Comparison of ENCODE assay signal across 1 cellular context in genomic region chr17:44385287-44386181, GRCh38.
TF ChIP-seq lines count a peak whose summit lies in the region.

No MANE protein-coding gene starts in this region.

TF ChIP-seq in HepG2, 621 proteins besides CTCF, POLR2A, EP300 and RAD21 (continued from another document and continues in another):
- no peak for TF ChIP-seq ZBTB37 (CRISPR knock-in tag; IDR thresholded peaks at IDR 0.05)
- 0 out of 2 replicates have a peak, but pooled peaks have one; percentile 46 for TF ChIP-seq MXD4 (CRISPR knock-in tag; IDR thresholded peaks at IDR 0.05)
- no peak for TF ChIP-seq MED8 (CRISPR knock-in tag; IDR thresholded peaks at IDR 0.05; ENCODE audit: insufficient replicate concordance)
- TF ChIP-seq CBFB (CRISPR knock-in tag; IDR thresholded peaks at IDR 0.05), result no peak
- TF ChIP-seq ZNF773 (CRISPR knock-in tag; IDR thresholded peaks at IDR 0.05; ENCODE audit: borderline replicate concordance), result no peak
- 0 out of 2 replicates have a peak, but pooled peaks have one; percentile 44 for TF ChIP-seq FOXC1 (CRISPR knock-in tag; IDR thresholded peaks at IDR 0.05; ENCODE audit: borderline replicate concordance)
- no peak for TF ChIP-seq ZFP41 (CRISPR knock-in tag; IDR thresholded peaks at IDR 0.05; ENCODE audit: borderline replicate concordance)
- peak; percentile 18; the same call in 1 of the 2 replicates for TF ChIP-seq MEIS2 (CRISPR knock-in tag; IDR thresholded peaks at IDR 0.05)
- TF ChIP-seq ZBTB4 (CRISPR knock-in tag; IDR thresholded peaks at IDR 0.05; ENCODE audit: borderline replicate concordance), result 0 out of 2 replicates have a peak, but pooled peaks have one; percentile 27
- 0 out of 2 replicates have a peak, but pooled peaks have one; percentile 45 for TF ChIP-seq ISL2 (CRISPR knock-in tag; IDR thresholded peaks at IDR 0.05)
- no peak for TF ChIP-seq ZNF569 (CRISPR knock-in tag; IDR thresholded peaks at IDR 0.05; ENCODE audit: borderline replicate concordance)
- 0 out of 2 replicates have a peak, but pooled peaks have one; percentile 8 for TF ChIP-seq ZMYM3 (CRISPR knock-in tag; IDR thresholded peaks at IDR 0.05)
- peak; percentile 86 for TF ChIP-seq MAZ (IDR thresholded peaks at IDR 0.05; ENCODE audit: borderline replicate concordance, low read depth, low read length)
- TF ChIP-seq MAZ (CRISPR knock-in tag; IDR thresholded peaks at IDR 0.05; ENCODE audit: low read depth), result 0 out of 2 replicates have a peak, but pooled peaks have one; percentile 31
- no peak for TF ChIP-seq IKZF1 (IDR thresholded peaks at IDR 0.05)
- TF ChIP-seq HNRNPLL (IDR thresholded peaks at IDR 0.05; ENCODE audit: low read depth, low read length, poor library complexity, severe bottlenecking), result no peak
- no peak for TF ChIP-seq MEIS1 (CRISPR knock-in tag; IDR thresholded peaks at IDR 0.05; ENCODE audit: borderline replicate concordance)
- peak; percentile 14 to 29; a peak in 1 of 4 replicates for TF ChIP-seq HMGXB4 (CRISPR knock-in tag; IDR thresholded peaks at IDR 0.05; ENCODE audit: borderline replicate concordance in 1 of 2, low read depth in 1 of 2)
- TF ChIP-seq ZNF784 (CRISPR knock-in tag; IDR thresholded peaks at IDR 0.05; ENCODE audit: borderline replicate concordance), result no peak
- TF ChIP-seq ZNF556 (CRISPR knock-in tag; IDR thresholded peaks at IDR 0.05; ENCODE audit: borderline replicate concordance), result no peak; the same call in 1 of the 2 replicates
- TF ChIP-seq TFDP2 (CRISPR knock-in tag; IDR thresholded peaks at IDR 0.05), result 0 out of 2 replicates have a peak, but pooled peaks have one; percentile 25
- TF ChIP-seq ZNF124 (CRISPR knock-in tag; IDR thresholded peaks at IDR 0.05), result no peak
- no peak for TF ChIP-seq ZFP90 (CRISPR knock-in tag; IDR thresholded peaks at IDR 0.05; ENCODE audit: borderline replicate concordance)
- no peak for TF ChIP-seq ZNF501 (CRISPR knock-in tag; IDR thresholded peaks at IDR 0.05)
- no peak for TF ChIP-seq BRCA1 (CRISPR knock-in tag; IDR thresholded peaks at IDR 0.05)
- TF ChIP-seq ZNF30 (CRISPR knock-in tag; IDR thresholded peaks at IDR 0.05), result no peak
- no peak for TF ChIP-seq NKX3-1 (CRISPR knock-in tag; IDR thresholded peaks at IDR 0.05)
- 0 out of 2 replicates have a peak, but pooled peaks have one; percentile 67 for TF ChIP-seq ZNF563 (CRISPR knock-in tag; IDR thresholded peaks at IDR 0.05)
- TF ChIP-seq PCBP1 (IDR thresholded peaks at IDR 0.05; ENCODE audit: borderline replicate concordance, low read depth, low read length), result no peak
- TF ChIP-seq EZH2 (conservative IDR thresholded peaks at IDR 0.05; ENCODE audit: low read depth, low read length), result 0 out of 2 replicates have a peak, but pooled peaks have one; percentile 3
- peak; percentile 20; the same call in 1 of the 2 replicates for TF ChIP-seq GATAD2A (CRISPR knock-in tag; IDR thresholded peaks at IDR 0.05)
- TF ChIP-seq ZNF136 (CRISPR knock-in tag; IDR thresholded peaks at IDR 0.05; ENCODE audit: low read depth), result no peak; the same call in 1 of the 2 replicates
- TF ChIP-seq FOSL1 (CRISPR knock-in tag; IDR thresholded peaks at IDR 0.05; ENCODE audit: borderline replicate concordance), result no peak
- TF ChIP-seq ZNF121 (CRISPR knock-in tag; IDR thresholded peaks at IDR 0.05), result 0 out of 2 replicates have a peak, but pooled peaks have one; percentile 6
- no peak for TF ChIP-seq BRF2 (CRISPR knock-in tag; IDR thresholded peaks at IDR 0.05)
- no peak for TF ChIP-seq ZNF562 (CRISPR knock-in tag; IDR thresholded peaks at IDR 0.05; ENCODE audit: borderline replicate concordance)
- TF ChIP-seq ETV6 (CRISPR knock-in tag; conservative IDR thresholded peaks at IDR 0.05), result no peak
- TF ChIP-seq ZXDC (CRISPR knock-in tag; IDR thresholded peaks at IDR 0.05), result no peak; the same call in 1 of the 2 replicates
- no peak for TF ChIP-seq JUND (CRISPR knock-in tag; IDR thresholded peaks at IDR 0.05)
- no peak for TF ChIP-seq ZFP37 (CRISPR knock-in tag; IDR thresholded peaks at IDR 0.05; ENCODE audit: borderline replicate concordance)
- TF ChIP-seq GTF2F1 (IDR thresholded peaks at IDR 0.05; ENCODE audit: low read length), result no peak
- TF ChIP-seq YEATS4 (CRISPR knock-in tag; IDR thresholded peaks at IDR 0.05; ENCODE audit: borderline replicate concordance), result peak; percentile 34; the same call in 1 of the 2 replicates
- 0 out of 2 replicates have a peak, but pooled peaks have one; percentile 12 for TF ChIP-seq MYC (CRISPR knock-in tag; IDR thresholded peaks at IDR 0.05; ENCODE audit: borderline replicate concordance)
- no peak for TF ChIP-seq ATF3 (CRISPR knock-in tag; IDR thresholded peaks at IDR 0.05)
- TF ChIP-seq ZBTB42 (CRISPR knock-in tag; IDR thresholded peaks at IDR 0.05), result no peak
- TF ChIP-seq PATZ1 (CRISPR knock-in tag; IDR thresholded peaks at IDR 0.05), result peak; percentile 65; the same call in 1 of the 2 replicates
- TF ChIP-seq TARDBP (CRISPR knock-in tag; IDR thresholded peaks at IDR 0.05), result 0 out of 2 replicates have a peak, but pooled peaks have one; percentile 21
- TF ChIP-seq DBP (CRISPR knock-in tag; IDR thresholded peaks at IDR 0.05; ENCODE audit: not compliant biosample characterization), result no peak
- TF ChIP-seq GTF3A (CRISPR knock-in tag; conservative IDR thresholded peaks at IDR 0.05), result no peak
- no peak for TF ChIP-seq CC2D1A (CRISPR knock-in tag; IDR thresholded peaks at IDR 0.05)
- peak; percentile 63 for TF ChIP-seq KDM2A (CRISPR knock-in tag; IDR thresholded peaks at IDR 0.05; ENCODE audit: borderline replicate concordance, low read depth)
- no peak for TF ChIP-seq SETDB1 (CRISPR knock-in tag; IDR thresholded peaks at IDR 0.05; ENCODE audit: borderline replicate concordance)
- TF ChIP-seq MTF2 (CRISPR knock-in tag; IDR thresholded peaks at IDR 0.05; ENCODE audit: borderline replicate concordance), result 0 out of 2 replicates have a peak, but pooled peaks have one; percentile 14
- TF ChIP-seq ZSCAN20 (CRISPR knock-in tag; IDR thresholded peaks at IDR 0.05; ENCODE audit: borderline replicate concordance), result no peak
